In the genomic region with DNA sequence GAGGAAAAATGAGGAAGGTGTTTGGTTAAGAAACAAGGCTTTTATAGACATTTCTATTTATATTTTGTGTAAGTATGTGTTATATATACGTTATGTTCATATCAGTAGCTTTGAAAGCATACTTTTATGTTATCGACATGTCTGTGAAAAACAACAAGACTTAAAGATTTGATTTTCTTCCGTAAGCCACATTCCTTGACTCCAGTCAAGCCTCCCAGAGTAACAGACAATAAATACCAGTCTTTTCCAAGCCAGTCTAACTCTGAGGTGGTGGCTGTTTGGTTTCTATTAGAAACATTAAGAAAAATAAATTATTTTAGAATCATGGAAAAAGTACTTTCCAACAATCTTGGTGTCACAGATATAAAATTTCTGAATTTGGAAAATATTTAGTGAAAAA, we compare ENCODE assay signal across 23 cellular contexts. TPM values are rescaled to one million over a fixed set of nuclear protein-coding genes. Genes with fewer than 3 reads are reported as not detected.
DNase-seq lines count a peak whose midpoint lies in the region; ATAC-seq and TF ChIP-seq lines count a peak whose summit lies in the region.
"Had no signal": no experiment of that assay in that cellular context is flagged by ENCODE, and none has a peak within 500 bp of the region (broad histone marks: within the 10 kb centered on the region; RNA-seq: fewer than 3 reads in every experiment).

No MANE protein-coding gene starts in this region.

- H2AFZ ChIP-seq in mammary epithelial cell (ENCODE audit: low read depth, low read length): no peak overlapping the region

- WGBS in mammary epithelial cell (ENCODE audit: low coverage, missing lambda C conversion rate): 100% methylated on average over 3 of the region's 3 CpGs

- no peaks in the 10 kb centered on the region for H3K27me3 Mint-ChIP-seq in MCF 10A (ENCODE audit: insufficient read depth, unreplicated experiment)
- no peaks in the 10 kb centered on the region for H3K27me3 Mint-ChIP-seq in mesothelial cell of epicardium (ENCODE audit: low read depth)
- H3K27me3 Mint-ChIP-seq in natural killer cell (ENCODE audit: low read depth in 2 of 2): no peaks in the 10 kb centered on the region

- H3K4me3 Mint-ChIP-seq in MCF 10A (ENCODE audit: unreplicated experiment) (no peak overlapping the region), mesothelial cell of epicardium (no peak overlapping the region), natural killer cell (no peak overlapping the region)
- H3K4me3 Mint-ChIP-seq: CD4-positive, CD25-positive, alpha-beta regulatory T cell had no signal

- no peaks in the 10 kb centered on the region for H3K36me3 ChIP-seq in mammary epithelial cell (ENCODE audit: insufficient read depth, low read length)
- H3K36me3 ChIP-seq: BLaER1 had no signal

- ATAC-seq in foreskin keratinocyte: no peak
- ATAC-seq in natural killer cell: no peak
- ATAC-seq: PC-3 had no signal

- H3K9ac ChIP-seq in mammary epithelial cell (ENCODE audit: insufficient read depth, low read length): no peak overlapping the region
- H3K9ac ChIP-seq: BLaER1 had no signal

- no peak overlapping the region for H3K4me3 ChIP-seq in mammary epithelial cell (replicated peaks in 1 of 3; ENCODE audit: insufficient read depth in 1 of 3, low read depth in 2 of 3, low read length in 3 of 3)
- H3K4me3 ChIP-seq: BLaER1 had no signal

- H3K27me3 ChIP-seq in mammary epithelial cell (ENCODE audit: insufficient read depth, low read length) (no peaks in the 10 kb centered on the region), foreskin keratinocyte (no peaks in the 10 kb centered on the region)
- H3K27me3 ChIP-seq: BLaER1 had no signal

- no peaks in the 10 kb centered on the region for H4K20me1 ChIP-seq in mammary epithelial cell (ENCODE audit: insufficient read depth, low read length)
- H4K20me1 ChIP-seq: BLaER1 had no signal

- H3K9me3 Mint-ChIP-seq in MCF 10A (ENCODE audit: unreplicated experiment) (no peaks in the 10 kb centered on the region), mesothelial cell of epicardium (peaks cover 7% of the 10 kb centered on the region), natural killer cell (no peaks in the 10 kb centered on the region)

- in situ Hi-C loops in mammary epithelial cell (cut with MboI; ENCODE audit: low sequenced_read_pairs in 2 of 2): no loop called here

- intact Hi-C loops in mammary epithelial cell (cut with micrococcal nuclease) (no loop called here), MCF 10A (cut with micrococcal nuclease) (no loop called here), natural killer cell (cut with micrococcal nuclease) (no loop called here)

- no peak for DNase-seq in mammary epithelial cell
- no peak for DNase-seq in MCF 10A (ENCODE audit: unreplicated experiment)
- no peak for DNase-seq in foreskin keratinocyte
- DNase-seq in mesothelial cell of epicardium (ENCODE audit: low spot score in 2 of 2, unreplicated experiment in 2 of 2): no peak
- DNase-seq in stimulated activated CD4-positive, alpha-beta T cell treated with anti-CD3 and anti-CD28 coated beads, Interleukin-4, amount 100 ng/mL, for 1 hour: no peak
- DNase-seq in NCI-H1417 (lab: John Stamatoyannopoulos, UW): no peak
- no peak for DNase-seq in NCI-H1436 (lab: John Stamatoyannopoulos, UW)
- no peak for DNase-seq in natural killer cell
- DNase-seq: CD4-positive, CD25-positive, alpha-beta regulatory T cell; Kasumi-1; MV-4-11; NCI-H1105; NCI-H2029; NCI-H446; NCI-H524 treated with DMSO at 0.1 percent for 48 hours; NCI-H82; NK-92 treated with Interleukin-12 subunit alpha and Interleukin-12 subunit beta, amount 100 ng/mL, for 24 hours; PC-3; RPMI8226; SHP77 had no signal

- BruUV-seq in mammary epithelial cell (replicated peaks; lab: Mats Ljungman, UMichigan): no TSS peak
- BruUV-seq in MCF 10A (replicated peaks; lab: Mats Ljungman, UMichigan): no TSS peak

- peaks cover 13% of the 10 kb centered on the region for H3K4me1 Mint-ChIP-seq in MCF 10A (ENCODE audit: insufficient read depth, unreplicated experiment)
- peaks cover 45% of the 10 kb centered on the region for H3K4me1 Mint-ChIP-seq in mesothelial cell of epicardium
- H3K4me1 Mint-ChIP-seq in natural killer cell: no peaks in the 10 kb centered on the region
- H3K4me1 Mint-ChIP-seq: CD4-positive, CD25-positive, alpha-beta regulatory T cell had no signal

- TF ChIP-seq CTCF in mammary epithelial cell (conservative IDR thresholded peaks at IDR 0.05 in 1 of 2, IDR thresholded peaks at IDR 0.05 in 1 of 2; ENCODE audit: extremely low read depth in 1 of 2, insufficient read depth in 1 of 2, low read depth in 1 of 2, low read length in 2 of 2) (no peak), MCF 10A (IDR thresholded peaks at IDR 0.05; ENCODE audit: unreplicated experiment) (no peak), foreskin keratinocyte (conservative IDR thresholded peaks at IDR 0.05) (no peak), mesothelial cell of epicardium (IDR thresholded peaks at IDR 0.05; ENCODE audit: unreplicated experiment) (no peak), natural killer cell (IDR thresholded peaks at IDR 0.05) (no peak)

- dilution Hi-C loops in mammary epithelial cell (cut with HindIII; ENCODE audit: low sequenced_read_pairs): no loop called here

- H3K4me2 ChIP-seq in mammary epithelial cell (ENCODE audit: insufficient read depth, low read depth, low read length): no peak overlapping the region
- H3K4me2 ChIP-seq: BLaER1 had no signal

- no peak overlapping the region for H3K27ac Mint-ChIP-seq in MCF 10A (ENCODE audit: low read depth, unreplicated experiment)
- H3K27ac Mint-ChIP-seq in mesothelial cell of epicardium: peak overlapping the region; percentile 97
- H3K27ac Mint-ChIP-seq in natural killer cell: no peak overlapping the region
- H3K27ac Mint-ChIP-seq: CD4-positive, CD25-positive, alpha-beta regulatory T cell had no signal

- H3K79me2 ChIP-seq in mammary epithelial cell (ENCODE audit: insufficient read depth, low read length): no peaks in the 10 kb centered on the region

- POLR2A ChIA-PET in MCF 10A (lab: Yijun Ruan, JAX): interaction anchor here (0.6 to 6.7 kb wide), 3 partner anchors 17 to 57 kb away, joined by 3 to 59 read pairs (median 3); a partner anchor contains a TSS

- H3K36me3 Mint-ChIP-seq in MCF 10A (ENCODE audit: insufficient read depth, unreplicated experiment): no peaks in the 10 kb centered on the region
- H3K36me3 Mint-ChIP-seq in mesothelial cell of epicardium: no peaks in the 10 kb centered on the region
- H3K36me3 Mint-ChIP-seq in natural killer cell: no peaks in the 10 kb centered on the region
- H3K36me3 Mint-ChIP-seq: CD4-positive, CD25-positive, alpha-beta regulatory T cell had no signal

- peak overlapping the region; percentile 54 for H3K27ac ChIP-seq in mammary epithelial cell (ENCODE audit: insufficient read depth, low read depth, low read length)
- peak overlapping the region; percentile 92 for H3K27ac ChIP-seq in foreskin keratinocyte
- H3K27ac ChIP-seq: 22Rv1, BLaER1, HL-60 had no signal

- peaks cover 27% of the 10 kb centered on the region for H3K4me1 ChIP-seq in mammary epithelial cell (ENCODE audit: insufficient read depth, low read length)
- H3K4me1 ChIP-seq in foreskin keratinocyte: peaks cover 31% of the 10 kb centered on the region

- CTCF ChIA-PET in mammary epithelial cell (lab: Charles Lee; ENCODE audit: low non-redundant PET) (no interaction called here), MCF 10A (lab: Yijun Ruan, JAX) (interaction anchor here (0.6 to 0.7 kb wide), 2 partner anchors 41 to 225 kb away, joined by 3 read pairs; no protein-coding TSS in a partner anchor)

- no peaks in the 10 kb centered on the region for H3K9me3 ChIP-seq in mammary epithelial cell (replicated peaks; ENCODE audit: insufficient read depth, low read length)
- H3K9me3 ChIP-seq: BLaER1 had no signal

RNA-seq across cellular contexts. Expression of a gene that starts 16.3 kb away (rescaled TPM):
- total RNA-seq in mammary epithelial cell (100 to 1,000 TPM; 103 to 257 TPM), MCF 10A (2022) (56.1 TPM in 2 replicates), foreskin keratinocyte (63.5 and 83.7 TPM in 2 replicates), mesothelial cell of epicardium (93.3 to 112 TPM (median 100 TPM) in 3 replicates), natural killer cell (10 to 100 TPM; 10.7 to 14.7 (median 12.0) TPM)
- polyA plus RNA-seq in mammary epithelial cell (45.5 TPM), foreskin keratinocyte (11.6 and 13.2 TPM in 2 replicates)
- 123 TPM for polyA minus RNA-seq in mammary epithelial cell
